In genomic region chr15:68818671-68819450, GRCh38 we compare ENCODE assay signal across 8 cellular contexts. TPM values are rescaled to one million over a fixed set of nuclear protein-coding genes. Genes with fewer than 3 reads are reported as not detected.
DNase-seq lines count a peak whose midpoint lies in the region; ATAC-seq and TF ChIP-seq lines count a peak whose summit lies in the region.

No MANE protein-coding gene starts in this region.

- H3K27ac Mint-ChIP-seq in WTC11, result peak overlapping the region; percentile 96

- H3K9me2 ChIP-seq in MM.1S (replicated peaks; ENCODE audit: insufficient read depth, low read length), result no peaks in the 10 kb centered on the region

- H3K9me3 ChIP-seq in MM.1S (replicated peaks; ENCODE audit: insufficient read depth, low read length), result no peaks in the 10 kb centered on the region
- no peaks in the 10 kb centered on the region for H3K9me3 ChIP-seq in right lobe of liver

- H3K27me3 Mint-ChIP-seq in WTC11 (ENCODE audit: low read depth), result peaks cover 24% of the 10 kb centered on the region

- peaks cover 9% of the 10 kb centered on the region; the same call in 1 of the 2 replicates for H3F3A ChIP-seq in MM.1S (ENCODE audit: insufficient read depth, low read length)

- POLR2A ChIA-PET in WTC11 (lab: Charles Lee), result interaction anchor here (0.6 to 4.6 kb wide), 5 partner anchors 10 to 1209 kb away, joined by 3 to 41 read pairs (median 3); no protein-coding TSS in a partner anchor

- H3K36me3 Mint-ChIP-seq in WTC11, result peaks cover 6% of the 10 kb centered on the region

- H3K4me1 Mint-ChIP-seq in WTC11, result peaks cover 52% of the 10 kb centered on the region

- H4K20me1 ChIP-seq in MM.1S (ENCODE audit: insufficient read depth, low read length), result peaks cover 22% of the 10 kb centered on the region

- intact Hi-C loops in dorsolateral prefrontal cortex (cut with DNase I) (loop anchor here (1.0 to 5.0 kb wide), 5 partner anchors 22 to 267 kb away; no protein-coding TSS in a partner anchor), right lobe of liver (cut with DNase I) (no loop called here)

- no peaks in the 10 kb centered on the region for H3K9me3 Mint-ChIP-seq in WTC11

- peak; percentile 30 for TF ChIP-seq POLR2A in right lobe of liver (IDR thresholded peaks at IDR 0.05)

- H3K79me2 ChIP-seq in MM.1S (ENCODE audit: low read length), result peaks cover 88% of the 10 kb centered on the region

- peak overlapping the region; percentile 99 for H3K4me3 Mint-ChIP-seq in WTC11

- H2AFZ ChIP-seq in MM.1S (ENCODE audit: low read length), result peak overlapping the region; percentile 63; the same call in 1 of the 2 replicates

- H3K27me3 ChIP-seq in MM.1S (replicated peaks; ENCODE audit: insufficient read depth, low read length) (no peaks in the 10 kb centered on the region), dorsolateral prefrontal cortex (no peaks in the 10 kb centered on the region), right lobe of liver (no peaks in the 10 kb centered on the region)

- H3K36me3 ChIP-seq in MM.1S (replicated peaks; ENCODE audit: insufficient read depth, low read length), result peaks cover 6% of the 10 kb centered on the region; the same call in 1 of the 2 replicates
- H3K36me3 ChIP-seq in right lobe of liver, result no peaks in the 10 kb centered on the region

- H3K9ac ChIP-seq in MM.1S (ENCODE audit: low read length), result peak overlapping the region; percentile 92

- H3K27ac ChIP-seq in MM.1S (ENCODE audit: low read length) (peak overlapping the region; percentile 86), dorsolateral prefrontal cortex (peak overlapping the region; percentile 95 to 100 (median 99)), right lobe of liver (peak overlapping the region; percentile 97 to 100 (median 99))

- DNase-seq in GDM1 (lab: John Stamatoyannopoulos, UW), result peak; percentile 77
- DNase-seq in MM.1S, result peak; percentile 27
- peak; percentile 56 for DNase-seq in WTC11 (ENCODE audit: low spot score)
- peak in 3 of 10 donors; percentile 53 to 59 (median 59) for DNase-seq in dorsolateral prefrontal cortex
- peak; percentile 68 to 77 (median 76) for DNase-seq in right lobe of liver
- peak; percentile 26 to 34 for DNase-seq in stimulated activated CD8-positive, alpha-beta memory T cell treated with anti-CD3 and anti-CD28 coated beads, Interleukin-15, amount 100 ng/mL, for 48 hours (ENCODE audit: low read depth in 2 of 2)

- peak overlapping the region; percentile 60 for H3K4me2 ChIP-seq in MM.1S (ENCODE audit: low read depth, low read length)

- peak overlapping the region; percentile 90 for H3K4me3 ChIP-seq in MM.1S (ENCODE audit: low read length)
- H3K4me3 ChIP-seq in dorsolateral prefrontal cortex, result peak overlapping the region; percentile 68 to 99 (median 91)
- H3K4me3 ChIP-seq in right lobe of liver, result peak overlapping the region; percentile 84 to 94 (median 85)

- ATAC-seq in WTC11, result no peak
- peak; percentile 2 to 11 (median 5) for ATAC-seq in right lobe of liver
- no peak for ATAC-seq in GM18861 (IDR thresholded peaks at IDR 0.05; ENCODE audit: unreplicated experiment)
- no peak for ATAC-seq in GM19455 (IDR thresholded peaks at IDR 0.05; ENCODE audit: unreplicated experiment)

- H3K4me1 ChIP-seq in MM.1S (ENCODE audit: low read length), result peaks cover 25% of the 10 kb centered on the region
- peaks cover 0 to 19% (median 7%) of the 10 kb centered on the region in 4 donors for H3K4me1 ChIP-seq in right lobe of liver

- CTCF ChIA-PET in WTC11 (lab: Charles Lee), result interaction anchor here (0.6 to 3.3 kb wide), 7 partner anchors 10 to 259 kb away, joined by 3 to 19 read pairs (median 3); no protein-coding TSS in a partner anchor

- WGBS in right lobe of liver (ENCODE audit: insufficient coverage, low coverage, low lambda C conversion rate, missing lambda C conversion rate), result 0% methylated on average over 14 of the region's 77 CpGs

- TF ChIP-seq CTCF in MM.1S (IDR thresholded peaks at IDR 0.05; ENCODE audit: low read length), result no peak
- no peak for TF ChIP-seq CTCF in WTC11 (IDR thresholded peaks at IDR 0.05)
- no peak for TF ChIP-seq CTCF in dorsolateral prefrontal cortex (IDR thresholded peaks at IDR 0.05 in 54 of 56, conservative IDR thresholded peaks at IDR 0.05 in 2 of 56; ENCODE audit: low read depth in 1 of 56, partially characterized antibody in 56 of 56)
- TF ChIP-seq CTCF in right lobe of liver (IDR thresholded peaks at IDR 0.05), result no peak

TF ChIP-seq in WTC11, 78 proteins besides CTCF, POLR2A, EP300 and RAD21 (continues in another document):
- no peak for TF ChIP-seq NFATC4 (CRISPR knock-in tag; IDR thresholded peaks at IDR 0.05)
- TF ChIP-seq NR3C1 (CRISPR knock-in tag; conservative IDR thresholded peaks at IDR 0.05; ENCODE audit: low read depth), result no peak
- no peak for TF ChIP-seq HMGA2 (CRISPR knock-in tag; IDR thresholded peaks at IDR 0.05)
- no peak for TF ChIP-seq ZNF423 (CRISPR knock-in tag; IDR thresholded peaks at IDR 0.05)
- no peak for TF ChIP-seq JAZF1 (CRISPR knock-in tag; IDR thresholded peaks at IDR 0.05)
- no peak for TF ChIP-seq ZNF138 (CRISPR knock-in tag; conservative IDR thresholded peaks at IDR 0.05)
- TF ChIP-seq FOXP4 (CRISPR knock-in tag; IDR thresholded peaks at IDR 0.05), result 0 out of 2 replicates have a peak, but pooled peaks have one; percentile 15
- TF ChIP-seq SMAD3 (CRISPR knock-in tag; IDR thresholded peaks at IDR 0.05; ENCODE audit: borderline replicate concordance), result no peak
- peak; percentile 11; the same call in 1 of the 2 replicates for TF ChIP-seq TEAD1 (CRISPR knock-in tag; IDR thresholded peaks at IDR 0.05)
- no peak for TF ChIP-seq IRF1 (CRISPR knock-in tag; IDR thresholded peaks at IDR 0.05)
- TF ChIP-seq CBFB (CRISPR knock-in tag; IDR thresholded peaks at IDR 0.05; ENCODE audit: low read depth), result no peak
- no peak for TF ChIP-seq KAT7 (CRISPR knock-in tag; IDR thresholded peaks at IDR 0.05; ENCODE audit: borderline replicate concordance)
- TF ChIP-seq, protein P1, sequence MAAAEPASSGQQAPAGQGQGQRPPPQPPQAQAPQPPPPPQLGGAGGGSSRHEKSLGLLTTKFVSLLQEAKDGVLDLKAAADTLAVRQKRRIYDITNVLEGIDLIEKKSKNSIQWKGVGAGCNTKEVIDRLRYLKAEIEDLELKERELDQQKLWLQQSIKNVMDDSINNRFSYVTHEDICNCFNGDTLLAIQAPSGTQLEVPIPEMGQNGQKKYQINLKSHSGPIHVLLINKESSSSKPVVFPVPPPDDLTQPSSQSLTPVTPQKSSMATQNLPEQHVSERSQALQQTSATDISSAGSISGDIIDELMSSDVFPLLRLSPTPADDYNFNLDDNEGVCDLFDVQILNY (CRISPR knock-in tag; IDR thresholded peaks at IDR 0.05), result peak; percentile 44
- TF ChIP-seq ETV6 (CRISPR knock-in tag; IDR thresholded peaks at IDR 0.05), result no peak
- 0 out of 2 replicates have a peak, but pooled peaks have one; percentile 31 for TF ChIP-seq CREB1 (CRISPR knock-in tag; IDR thresholded peaks at IDR 0.05)
- TF ChIP-seq IRF2 (CRISPR knock-in tag; IDR thresholded peaks at IDR 0.05; ENCODE audit: borderline replicate concordance, low read depth), result no peak
- 0 out of 2 replicates have a peak, but pooled peaks have one; percentile 9 for TF ChIP-seq NFE2L1 (CRISPR knock-in tag; IDR thresholded peaks at IDR 0.05)
- 0 out of 2 replicates have a peak, but pooled peaks have one; percentile 17 for TF ChIP-seq JUN (CRISPR knock-in tag; IDR thresholded peaks at IDR 0.05)
- peak; percentile 16; the same call in 1 of the 2 replicates for TF ChIP-seq ZNF232 (CRISPR knock-in tag; IDR thresholded peaks at IDR 0.05)

RNA-seq across cellular contexts. Expression of gene ANP32A, which starts 1.8 kb away (rescaled TPM):
- total RNA-seq in WTC11 (2021), result 232 to 253 TPM (median 242 TPM) in 3 replicates
- 100 to 1,000 TPM in 110 of 120 experiments, 10 to 100 TPM in 10; 83.9 to 167 (median 121) TPM for total RNA-seq in dorsolateral prefrontal cortex
- 10 to 100 TPM; 39.9 to 66.6 (median 49.0) TPM for total RNA-seq in right lobe of liver

Comparison
In these comparisons a context has a peak if more than half of its experiments do, and no peak if none do; other contexts are left out.
1. ATAC-seq: peak in right lobe of liver (4 of 4); none in WTC11 (single experiment), GM18861 (single experiment) and GM19455 (single experiment).
2. intact Hi-C loops: an anchor here in dorsolateral prefrontal cortex (1.0 to 5.0 kb wide); none called in right lobe of liver.
3. Peak in every context shown above with its lines, with median percentiles within 50 percentile points of each other: H3K27ac ChIP-seq and H3K4me3 ChIP-seq.